ENCODE assay signal across 3 cellular contexts in the genomic region with DNA sequence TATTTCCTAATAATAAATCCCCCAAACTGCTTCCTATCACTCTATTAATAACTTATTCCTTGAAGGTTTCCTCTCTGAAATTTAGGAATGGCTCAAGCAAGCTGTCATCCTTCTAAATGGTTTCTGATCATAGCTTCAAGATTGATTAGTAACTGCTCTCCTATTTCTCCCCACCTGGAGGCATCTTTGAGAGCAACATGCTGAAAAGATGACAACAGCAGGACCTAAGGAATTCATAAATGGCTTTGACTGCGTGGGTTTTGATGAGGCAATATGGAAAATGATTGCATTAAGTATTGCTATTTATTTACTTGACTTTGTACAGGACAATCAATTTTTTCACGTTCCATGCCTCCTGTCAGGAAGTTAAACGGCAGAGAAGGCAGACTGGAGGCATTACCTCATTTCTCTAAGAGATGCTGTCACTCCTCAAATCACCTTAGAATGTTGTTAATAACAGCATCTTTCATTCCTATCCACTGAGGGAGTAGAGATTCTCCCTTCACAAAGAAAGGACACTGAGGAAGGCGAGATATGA.
"Had no signal": no experiment of that assay in that cellular context is flagged by ENCODE, and none has a peak within 500 bp of the region (broad histone marks: within the 10 kb centered on the region; RNA-seq: fewer than 3 reads in every experiment).

No MANE protein-coding gene starts in this region.

- ATAC-seq: GM12878 had no signal

- H3K4me3 ChIP-seq: GM12878 had no signal

- DNase-seq: GDM1, GF-D8 had no signal
